10 cellular contexts compared by ENCODE assay signal in genomic region chr21:31366825-31367224, GRCh38. TPM values are rescaled to one million over a fixed set of nuclear protein-coding genes. Genes with fewer than 3 reads are reported as not detected.
A peak's percentile ranks its signal among the peaks of the same experiment; 100 is the strongest.
DNase-seq lines count a peak whose midpoint lies in the region; ATAC-seq, FAIRE-seq and TF ChIP-seq lines count a peak whose summit lies in the region.
"Had no signal": no experiment of that assay in that cellular context is flagged by ENCODE, and none has a peak within 500 bp of the region (broad histone marks: within the 10 kb centered on the region; RNA-seq: fewer than 3 reads in every experiment).

No MANE protein-coding gene starts in this region.

- H3K27me3 Mint-ChIP-seq in WTC11 (ENCODE audit: low read depth): no peaks in the 10 kb centered on the region
- H3K27me3 Mint-ChIP-seq in activated CD4-positive, alpha-beta T cell treated with anti-CD3 and anti-CD28 coated beads, Interleukin-2, amount 10 ng/mL, durations not matched to agents 24 days and 14 days: no peaks in the 10 kb centered on the region

- FAIRE-seq in HTR-8/SVneo (lab: Jason Lieb, UNC): no peak

- TF ChIP-seq CTCF in WTC11 (IDR thresholded peaks at IDR 0.05): no peak

- ATAC-seq in WTC11: no peak
- ATAC-seq in GM18502 (IDR thresholded peaks at IDR 0.05; ENCODE audit: poor library complexity, unreplicated experiment): no peak
- ATAC-seq in GM19324 (IDR thresholded peaks at IDR 0.05; ENCODE audit: low FRiP score, unreplicated experiment): no peak
- ATAC-seq: heart right ventricle had no signal

- peak overlapping the region; percentile 30; the same call in 1 of the 2 replicates for H3K27ac Mint-ChIP-seq in WTC11
- H3K27ac Mint-ChIP-seq in activated CD4-positive, alpha-beta T cell treated with anti-CD3 and anti-CD28 coated beads, Interleukin-2, amount 10 ng/mL, durations not matched to agents 24 days and 14 days: no peak overlapping the region

- H3K9me3 Mint-ChIP-seq in WTC11: no peaks in the 10 kb centered on the region
- peaks cover 4% of the 10 kb centered on the region for H3K9me3 Mint-ChIP-seq in activated CD4-positive, alpha-beta T cell treated with anti-CD3 and anti-CD28 coated beads, Interleukin-2, amount 10 ng/mL, durations not matched to agents 24 days and 14 days

- POLR2A ChIA-PET in WTC11 (lab: Charles Lee): no interaction called here

- DNase-seq in A172 (ENCODE audit: low spot score): peak; percentile 98
- DNase-seq in HTR-8/SVneo (ENCODE audit: insufficient read length, low spot score): peak; percentile 71
- DNase-seq in WTC11 (ENCODE audit: low spot score): no peak
- DNase-seq in glomerular endothelial cell (ENCODE audit: extremely low read depth, low read depth, low spot score): peak; percentile 25
- no peak for DNase-seq in activated CD4-positive, alpha-beta T cell treated with anti-CD3 and anti-CD28 coated beads, Interleukin-2, amount 10 ng/mL, durations not matched to agents 24 days and 14 days
- DNase-seq in Ammon's horn (ENCODE audit: low spot score): no peak
- DNase-seq: heart right ventricle, NCI-H2171 treated with DMSO at 0.1 percent for 48 hours had no signal

- peaks cover 26% of the 10 kb centered on the region for H3K4me1 Mint-ChIP-seq in WTC11
- peaks cover 48% of the 10 kb centered on the region for H3K4me1 Mint-ChIP-seq in activated CD4-positive, alpha-beta T cell treated with anti-CD3 and anti-CD28 coated beads, Interleukin-2, amount 10 ng/mL, durations not matched to agents 24 days and 14 days

- no peaks in the 10 kb centered on the region for H3K36me3 Mint-ChIP-seq in WTC11
- peaks cover 6% of the 10 kb centered on the region for H3K36me3 Mint-ChIP-seq in activated CD4-positive, alpha-beta T cell treated with anti-CD3 and anti-CD28 coated beads, Interleukin-2, amount 10 ng/mL, durations not matched to agents 24 days and 14 days (ENCODE audit: low read depth)

- no peak overlapping the region for H3K4me3 Mint-ChIP-seq in WTC11
- no peak overlapping the region for H3K4me3 Mint-ChIP-seq in activated CD4-positive, alpha-beta T cell treated with anti-CD3 and anti-CD28 coated beads, Interleukin-2, amount 10 ng/mL, durations not matched to agents 24 days and 14 days

- CTCF ChIA-PET in WTC11 (lab: Charles Lee): no interaction called here

- intact Hi-C loops in activated CD4-positive, alpha-beta T cell treated with anti-CD3 and anti-CD28 coated beads, Interleukin-2, amount 10 ng/mL, durations not matched to agents 24 days and 14 days (cut with micrococcal nuclease): no loop called here

TF ChIP-seq in WTC11, 78 proteins besides CTCF, POLR2A, EP300 and RAD21 (continues in another document):
- TF ChIP-seq NR2C2 (CRISPR knock-in tag; IDR thresholded peaks at IDR 0.05): no peak
- no peak for TF ChIP-seq CDX4 (CRISPR knock-in tag; IDR thresholded peaks at IDR 0.05; ENCODE audit: borderline replicate concordance)
- TF ChIP-seq NFYB (CRISPR knock-in tag; conservative IDR thresholded peaks at IDR 0.05; ENCODE audit: low read depth): no peak
- TF ChIP-seq USF2 (CRISPR knock-in tag; IDR thresholded peaks at IDR 0.05): no peak
- TF ChIP-seq ZNF416 (CRISPR knock-in tag; IDR thresholded peaks at IDR 0.05): no peak
- no peak for TF ChIP-seq PRDM15 (CRISPR knock-in tag; IDR thresholded peaks at IDR 0.05)
- TF ChIP-seq OVOL2 (CRISPR knock-in tag; IDR thresholded peaks at IDR 0.05; ENCODE audit: borderline replicate concordance): no peak
- no peak for TF ChIP-seq ZBTB21 (CRISPR knock-in tag; IDR thresholded peaks at IDR 0.05; ENCODE audit: borderline replicate concordance)
- TF ChIP-seq E2F1 (CRISPR knock-in tag; IDR thresholded peaks at IDR 0.05): no peak
- TF ChIP-seq ZNF532 (CRISPR knock-in tag; IDR thresholded peaks at IDR 0.05; ENCODE audit: borderline replicate concordance): no peak

RNA-seq across cellular contexts. Expression of gene TIAM1, which starts 22.8 kb away (rescaled TPM):
- total RNA-seq in A172 (2014; rRNA removed; shearing (Covaris generic)): 6.4 and 7.0 TPM in 2 replicates
- total RNA-seq in WTC11 (2021): 25.2 to 28.7 TPM (median 28.2 TPM) in 3 replicates
- 5.4 and 6.1 TPM in 2 replicates for total RNA-seq in glomerular endothelial cell
- 104 and 105 TPM in 2 replicates for total RNA-seq in activated CD4-positive, alpha-beta T cell treated with anti-CD3 and anti-CD28 coated beads, Interleukin-2, amount 10 ng/mL, durations not matched to agents 24 days and 14 days

Comparison
In these comparisons a context has a peak if more than half of its experiments do, and no peak if none do; other contexts are left out.
1. DNase-seq: peak in A172 (single experiment), HTR-8/SVneo (single experiment) and glomerular endothelial cell (single experiment); none in WTC11 (single experiment), activated CD4-positive, alpha-beta T cell treated with anti-CD3 and anti-CD28 coated beads, Interleukin-2, amount 10 ng/mL, durations not matched to agents 24 days and 14 days (single experiment) and Ammon's horn (single experiment).